Comparison of ENCODE assay signal across 15 cellular contexts in the genomic region with DNA sequence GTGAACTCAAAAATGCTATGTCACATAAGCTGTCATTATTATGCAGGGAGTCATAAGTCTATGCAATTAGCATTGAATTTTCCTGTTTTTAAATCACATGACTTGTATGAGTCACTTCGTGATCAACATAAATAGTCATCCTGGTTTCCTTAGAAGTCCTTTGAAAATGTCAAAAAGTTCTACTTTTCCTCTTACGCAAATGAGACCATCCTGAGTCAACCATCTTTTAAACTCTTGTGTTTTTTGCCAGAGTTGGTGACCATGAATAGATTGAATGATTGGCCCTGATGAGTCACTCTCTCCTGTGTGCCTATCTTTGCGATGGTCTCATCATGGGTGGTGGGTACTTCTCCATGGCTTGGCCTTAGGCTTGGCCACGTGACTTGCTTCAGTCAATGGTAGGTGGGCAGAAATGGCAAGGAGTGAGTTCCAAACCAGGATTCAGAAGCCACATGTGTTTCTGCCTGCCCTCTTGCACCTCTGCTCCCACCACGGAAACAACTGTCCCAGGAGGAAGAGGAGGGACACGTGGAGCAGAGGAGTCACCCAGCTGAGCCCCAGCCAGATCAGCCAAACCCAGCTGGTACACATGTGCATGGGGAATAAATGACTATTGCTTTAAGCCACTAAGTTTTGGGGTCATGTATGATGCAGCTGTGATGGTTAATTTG.
DNase-seq lines count a peak whose midpoint lies in the region; ATAC-seq and TF ChIP-seq lines count a peak whose summit lies in the region.
"Had no signal": no experiment of that assay in that cellular context is flagged by ENCODE, and none has a peak within 500 bp of the region (broad histone marks: within the 10 kb centered on the region; RNA-seq: fewer than 3 reads in every experiment).

No MANE protein-coding gene starts in this region.

- intact Hi-C loops in Right ventricle myocardium superior (cut with DNase I), result no loop called here

- H3K79me2 ChIP-seq in SK-N-SH (ENCODE audit: insufficient read depth) (no peaks in the 10 kb centered on the region), GM23338 (replicated peaks; ENCODE audit: insufficient read depth) (no peaks in the 10 kb centered on the region)

- no peaks in the 10 kb centered on the region; the same call in 2 of the 3 replicates for H3K9me3 Mint-ChIP-seq in GM23338
- H3K9me3 Mint-ChIP-seq: effector memory CD8-positive, alpha-beta T cell; T-helper 2 cell treated with Interferon-gamma antibody and Interleukin-4, amounts not matched to agents 5 μg/mL and 100 μg/mL, for 36 hours had no signal

- H3K4me3 ChIP-seq in SK-N-SH (ENCODE audit: low read depth in 2 of 2, low read length in 1 of 2), result no peak overlapping the region
- H3K4me3 ChIP-seq in GM23338, result no peak overlapping the region
- H3K4me3 ChIP-seq: left ventricle myocardium inferior, transverse colon had no signal

- H3K4me2 ChIP-seq in SK-N-SH (no peak overlapping the region), GM23338 (no peak overlapping the region)

- H3K27ac Mint-ChIP-seq in GM23338, result no peak overlapping the region
- H3K27ac Mint-ChIP-seq: effector memory CD8-positive, alpha-beta T cell; nephron progenitor cell; T-helper 2 cell treated with Interferon-gamma antibody and Interleukin-4, amounts not matched to agents 5 μg/mL and 100 μg/mL, for 36 hours had no signal

- peak in 1 of 2 experiments; percentile 15; a peak in 1 of 4 replicates for TF ChIP-seq EP300 in SK-N-SH (IDR thresholded peaks at IDR 0.05; ENCODE audit: borderline replicate concordance in 1 of 2, low read depth in 1 of 2, low read length in 1 of 2)

- H4K20me1 ChIP-seq in SK-N-SH (ENCODE audit: insufficient read depth) (no peaks in the 10 kb centered on the region), GM23338 (replicated peaks; ENCODE audit: insufficient read depth) (no peaks in the 10 kb centered on the region)

- H3F3A ChIP-seq in SK-N-SH (replicated peaks; ENCODE audit: insufficient read depth) (no peaks in the 10 kb centered on the region), GM23338 (replicated peaks; ENCODE audit: low read depth) (no peaks in the 10 kb centered on the region)

- TF ChIP-seq CTCF in SK-N-SH (IDR thresholded peaks at IDR 0.05) (no peak), GM23338 (conservative IDR thresholded peaks at IDR 0.05; ENCODE audit: low read depth in 2 of 2) (no peak), GM13977 (IDR thresholded peaks at IDR 0.05; ENCODE audit: extremely low read depth, insufficient read depth, missing control alignments) (no peak)

- no peaks in the 10 kb centered on the region for H3K27me3 ChIP-seq in SK-N-SH (ENCODE audit: insufficient read depth)
- H3K27me3 ChIP-seq in GM23338 (ENCODE audit: insufficient read depth), result no peaks in the 10 kb centered on the region

- H3K4me1 ChIP-seq in SK-N-SH (ENCODE audit: control insufficient read depth in 1 of 2, insufficient read depth in 2 of 2, low read depth in 1 of 2, low read length in 1 of 2), result no peaks in the 10 kb centered on the region
- H3K4me1 ChIP-seq in GM23338 (ENCODE audit: insufficient read depth), result peaks cover 22% of the 10 kb centered on the region
- H3K4me1 ChIP-seq: left ventricle myocardium inferior had no signal

- H3K27ac ChIP-seq in SK-N-SH (ENCODE audit: low read depth in 2 of 2, low read length in 1 of 2), result peak overlapping the region in 1 of 2 experiments; percentile 53; a peak in 2 of 4 replicates
- H3K27ac ChIP-seq in GM23338 (ENCODE audit: low read depth), result no peak overlapping the region
- H3K27ac ChIP-seq: left ventricle myocardium inferior, transverse colon had no signal

- TF ChIP-seq RAD21 in SK-N-SH (IDR thresholded peaks at IDR 0.05; ENCODE audit: low read length), result no peak

- POLR2A ChIA-PET in SK-N-SH (lab: Yijun Ruan, JAX), result no interaction called here

- ATAC-seq in SK-N-SH treated with all-trans-retinoic acid at 6 μM for 48 hours (no peak; the same call in 2 of the 3 replicates), GM23338 (no peak), Right ventricle myocardium superior (ENCODE audit: poor library complexity) (no peak)
- ATAC-seq: effector memory CD8-positive, alpha-beta T cell had no signal

- WGBS in SK-N-SH (ENCODE audit: low lambda C conversion rate), result 6% methylated on average over 5 of the region's 6 CpGs

- no peaks in the 10 kb centered on the region for H3K36me3 Mint-ChIP-seq in GM23338 (ENCODE audit: low read depth)

- H3K27me3 Mint-ChIP-seq in GM23338 (ENCODE audit: insufficient read depth, low read depth, poor library complexity), result peaks cover 10% of the 10 kb centered on the region

- H3K9me2 ChIP-seq in SK-N-SH (no peaks in the 10 kb centered on the region), GM23338 (ENCODE audit: insufficient read depth) (no peaks in the 10 kb centered on the region)

- peaks cover 21% of the 10 kb centered on the region for H3K4me1 Mint-ChIP-seq in GM23338

- no peaks in the 10 kb centered on the region for H3K9me3 ChIP-seq in SK-N-SH
- H3K9me3 ChIP-seq: transverse colon had no signal

- H2AFZ ChIP-seq in SK-N-SH (ENCODE audit: low read depth), result no peak overlapping the region
- H2AFZ ChIP-seq in GM23338, result no peak overlapping the region

- DNase-seq in SK-N-SH, result no peak
- DNase-seq in GM23338 (ENCODE audit: low spot score), result no peak
- peak; percentile 17 to 25 for DNase-seq in activated T-cell treated with anti-CD3 and anti-CD28 coated beads, Interleukin-2, amount 50 U/mL, for 48 hours
- DNase-seq in kidney tubule cell (ENCODE audit: low spot score), result peak; percentile 35
- no peak for DNase-seq in Right ventricle myocardium superior
- DNase-seq in NCI-H1092 (lab: John Stamatoyannopoulos, UW), result no peak
- DNase-seq in GM13977 (ENCODE audit: low spot score), result no peak
- DNase-seq: effector memory CD8-positive, alpha-beta T cell; Kasumi-1; left ventricle myocardium inferior; NCI-H2171 treated with DMSO at 0.1 percent for 48 hours; nephron progenitor cell; transverse colon had no signal

- in situ Hi-C loops in GM13977 (cut with MboI; ENCODE audit: low pct_unique_long_range_greater_than_20kb, low sequenced_read_pairs, unreplicated experiment), result no loop called here

- no peak overlapping the region for H3K9ac ChIP-seq in SK-N-SH

- CTCF ChIA-PET in SK-N-SH (lab: Yijun Ruan, JAX), result interaction anchor here (1.2 kb wide), 1 partner anchor 91 kb away, joined by 4 read pairs; no protein-coding TSS in a partner anchor

- no peaks in the 10 kb centered on the region for H3K36me3 ChIP-seq in SK-N-SH (replicated peaks in 1 of 2; ENCODE audit: control insufficient read depth in 1 of 2, insufficient read depth in 2 of 2, low read length in 1 of 2)
- H3K36me3 ChIP-seq in GM23338 (ENCODE audit: insufficient read depth), result no peaks in the 10 kb centered on the region
- H3K36me3 ChIP-seq: left ventricle myocardium inferior, transverse colon had no signal

- no peak overlapping the region for H3K4me3 Mint-ChIP-seq in GM23338
- H3K4me3 Mint-ChIP-seq: effector memory CD8-positive, alpha-beta T cell; nephron progenitor cell; T-helper 2 cell treated with Interferon-gamma antibody and Interleukin-4, amounts not matched to agents 5 μg/mL and 100 μg/mL, for 36 hours had no signal

TF ChIP-seq in SK-N-SH, 30 proteins besides CTCF, POLR2A, EP300 and RAD21 (continues in another document):
- TF ChIP-seq USF1 (IDR thresholded peaks at IDR 0.05; ENCODE audit: borderline replicate concordance, low read depth) (peak; percentile 65), CHD2 (IDR thresholded peaks at IDR 0.05; ENCODE audit: low read length, partially characterized antibody) (no peak)
- TF ChIP-seq, protein P1, sequence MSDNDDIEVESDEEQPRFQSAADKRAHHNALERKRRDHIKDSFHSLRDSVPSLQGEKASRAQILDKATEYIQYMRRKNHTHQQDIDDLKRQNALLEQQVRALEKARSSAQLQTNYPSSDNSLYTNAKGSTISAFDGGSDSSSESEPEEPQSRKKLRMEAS (IDR thresholded peaks at IDR 0.05; ENCODE audit: low read depth), result 0 out of 2 replicates have a peak, but pooled peaks have one; percentile 45

TF ChIP-seq in SK-N-SH treated with all-trans-retinoic acid at 6 μM for 48 hours, 23 proteins besides CTCF, POLR2A, EP300 and RAD21:
- TF ChIP-seq PPARA (CRISPR knock-in tag; IDR thresholded peaks at IDR 0.05; ENCODE audit: borderline replicate concordance) (no peak), ESRRG (CRISPR knock-in tag; IDR thresholded peaks at IDR 0.05) (no peak), TCF4 (CRISPR knock-in tag; IDR thresholded peaks at IDR 0.05; ENCODE audit: borderline replicate concordance) (no peak)

TF ChIP-seq in GM23338, 12 proteins besides CTCF, POLR2A, EP300 and RAD21 (continues in another document):
- TF ChIP-seq NANOG (IDR thresholded peaks at IDR 0.05; ENCODE audit: borderline replicate concordance) (no peak), ZNF114 (CRISPR knock-in tag; IDR thresholded peaks at IDR 0.05) (no peak), POLR2AphosphoS5 (IDR thresholded peaks at IDR 0.05; ENCODE audit: low read depth) (no peak), STAT1 (IDR thresholded peaks at IDR 0.05; ENCODE audit: unreplicated experiment) (no peak), ZNF331 (CRISPR knock-in tag; IDR thresholded peaks at IDR 0.05; ENCODE audit: low read depth) (0 out of 2 replicates have a peak, but pooled peaks have one; percentile 14)
- TF ChIP-seq, protein P2, sequence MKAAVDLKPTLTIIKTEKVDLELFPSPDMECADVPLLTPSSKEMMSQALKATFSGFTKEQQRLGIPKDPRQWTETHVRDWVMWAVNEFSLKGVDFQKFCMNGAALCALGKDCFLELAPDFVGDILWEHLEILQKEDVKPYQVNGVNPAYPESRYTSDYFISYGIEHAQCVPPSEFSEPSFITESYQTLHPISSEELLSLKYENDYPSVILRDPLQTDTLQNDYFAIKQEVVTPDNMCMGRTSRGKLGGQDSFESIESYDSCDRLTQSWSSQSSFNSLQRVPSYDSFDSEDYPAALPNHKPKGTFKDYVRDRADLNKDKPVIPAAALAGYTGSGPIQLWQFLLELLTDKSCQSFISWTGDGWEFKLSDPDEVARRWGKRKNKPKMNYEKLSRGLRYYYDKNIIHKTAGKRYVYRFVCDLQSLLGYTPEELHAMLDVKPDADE (IDR thresholded peaks at IDR 0.05), result no peak

Comparison
In these comparisons a context has a peak if more than half of its experiments do, and no peak if none do; other contexts are left out.
1. DNase-seq: peak in activated T-cell treated with anti-CD3 and anti-CD28 coated beads, Interleukin-2, amount 50 U/mL, for 48 hours (2 of 2) and kidney tubule cell (single experiment); none in SK-N-SH (single experiment), GM23338 (single experiment), Right ventricle myocardium superior (single experiment), NCI-H1092 (single experiment) and GM13977 (single experiment).